Comparison of ENCODE assay signal across 12 cellular contexts in genomic region chr17:58334661-58335060, GRCh38. TPM values are rescaled to one million over a fixed set of nuclear protein-coding genes. Genes with fewer than 3 reads are reported as not detected.
DNase-seq lines count a peak whose midpoint lies in the region; ATAC-seq and TF ChIP-seq lines count a peak whose summit lies in the region.
"Had no signal": no experiment of that assay in that cellular context is flagged by ENCODE, and none has a peak within 500 bp of the region (broad histone marks: within the 10 kb centered on the region; RNA-seq: fewer than 3 reads in every experiment).

No MANE protein-coding gene starts in this region.

- H3K27me3 Mint-ChIP-seq in activated T-helper 17 cell treated with anti-CD3 and anti-CD28 coated beads, Interleukin-2, amount 50 U/mL, for 72 hours, result no peaks in the 10 kb centered on the region

- no peaks in the 10 kb centered on the region for H3K27me3 ChIP-seq in mucosa of rectum (ENCODE audit: control insufficient read depth in 2 of 2, insufficient read depth in 2 of 2, low read length in 2 of 2)

- peaks cover 6% of the 10 kb centered on the region for H3K4me1 Mint-ChIP-seq in activated T-helper 17 cell treated with anti-CD3 and anti-CD28 coated beads, Interleukin-2, amount 50 U/mL, for 72 hours

- DNase-seq in 8988T (peak; percentile 11), NCI-H1092 treated with DMSO at 0.1 percent for 48 hours (lab: John Stamatoyannopoulos, UW) (no peak), amygdala (lab: John Stamatoyannopoulos, UW) (no peak)

- H3K4me1 ChIP-seq in mucosa of rectum (ENCODE audit: control insufficient read depth in 2 of 2, insufficient read depth in 2 of 2, low read length in 2 of 2), result peaks cover 32 to 37% of the 10 kb centered on the region in 2 donors

- no peaks in the 10 kb centered on the region for H3K9me3 ChIP-seq in mucosa of rectum (ENCODE audit: control insufficient read depth in 2 of 2, low read length in 2 of 2)

- peak overlapping the region; percentile 88 to 89 for H3K27ac ChIP-seq in mucosa of rectum (ENCODE audit: low read depth in 2 of 2, low read length in 2 of 2)
- H3K27ac ChIP-seq: C4-2B, SK-N-MC had no signal

- peaks cover 100% of the 10 kb centered on the region for H3K36me3 Mint-ChIP-seq in activated T-helper 17 cell treated with anti-CD3 and anti-CD28 coated beads, Interleukin-2, amount 50 U/mL, for 72 hours (ENCODE audit: low read depth)

- H3K4me3 Mint-ChIP-seq in activated T-helper 17 cell treated with anti-CD3 and anti-CD28 coated beads, Interleukin-2, amount 50 U/mL, for 72 hours, result peak overlapping the region; percentile 98

- peaks cover 0 to 2% of the 10 kb centered on the region in 2 donors for H3K36me3 ChIP-seq in mucosa of rectum (ENCODE audit: control insufficient read depth in 2 of 2, insufficient read depth in 2 of 2, low read length in 2 of 2)

- no peak for ATAC-seq in activated T-helper 17 cell treated with anti-CD3 and anti-CD28 coated beads, Interleukin-2, amount 50 U/mL, for 72 hours (replicated peaks)
- ATAC-seq in GM18520 (IDR thresholded peaks at IDR 0.05; ENCODE audit: unreplicated experiment) (no peak), HG03045 (IDR thresholded peaks at IDR 0.05; ENCODE audit: unreplicated experiment) (no peak)

- no peaks in the 10 kb centered on the region for H3K9me3 Mint-ChIP-seq in activated T-helper 17 cell treated with anti-CD3 and anti-CD28 coated beads, Interleukin-2, amount 50 U/mL, for 72 hours

- H3K4me3 ChIP-seq in GM12875 (ENCODE audit: low read depth, low read length), result peak overlapping the region; percentile 97
- peak overlapping the region in 1 of 2 donors; percentile 58 for H3K4me3 ChIP-seq in mucosa of rectum (ENCODE audit: low read length in 2 of 2)
- H3K4me3 ChIP-seq: SK-N-MC, smooth muscle cell had no signal

- H3K9ac ChIP-seq in mucosa of rectum (ENCODE audit: low read depth in 1 of 2, low read length in 2 of 2), result peak overlapping the region; percentile 39 to 56

- no peak for TF ChIP-seq CTCF in GM12875 (IDR thresholded peaks at IDR 0.05; ENCODE audit: borderline replicate concordance, insufficient read depth, low read depth, low read length)

- H3K27ac Mint-ChIP-seq in activated T-helper 17 cell treated with anti-CD3 and anti-CD28 coated beads, Interleukin-2, amount 50 U/mL, for 72 hours, result peak overlapping the region; percentile 100

RNA-seq across cellular contexts. Expression of gene TSPOAP1, which starts 6.1 kb away (rescaled TPM):
- total RNA-seq in activated T-helper 17 cell treated with anti-CD3 and anti-CD28 coated beads, Interleukin-2, amount 50 U/mL, for 72 hours, result 100 to 1,000 TPM in 1 of 2 donors, 10 to 100 TPM in 1; 97.2 to 107 TPM
- total RNA-seq: NCI-H460 had no signal

RNA-seq across cellular contexts. Expression of gene SUPT4H1, which starts 17.3 kb away (rescaled TPM):
- 100 to 1,000 TPM; 117 to 147 TPM for total RNA-seq in activated T-helper 17 cell treated with anti-CD3 and anti-CD28 coated beads, Interleukin-2, amount 50 U/mL, for 72 hours

RNA-seq across cellular contexts. Expression of gene MPO, which starts 53.9 kb away (rescaled TPM):
- total RNA-seq in activated T-helper 17 cell treated with anti-CD3 and anti-CD28 coated beads, Interleukin-2, amount 50 U/mL, for 72 hours, result 1 to 10 TPM; 1.2 to 2.0 TPM
- total RNA-seq: NCI-H460, smooth muscle cell had no signal
